In the genomic region with DNA sequence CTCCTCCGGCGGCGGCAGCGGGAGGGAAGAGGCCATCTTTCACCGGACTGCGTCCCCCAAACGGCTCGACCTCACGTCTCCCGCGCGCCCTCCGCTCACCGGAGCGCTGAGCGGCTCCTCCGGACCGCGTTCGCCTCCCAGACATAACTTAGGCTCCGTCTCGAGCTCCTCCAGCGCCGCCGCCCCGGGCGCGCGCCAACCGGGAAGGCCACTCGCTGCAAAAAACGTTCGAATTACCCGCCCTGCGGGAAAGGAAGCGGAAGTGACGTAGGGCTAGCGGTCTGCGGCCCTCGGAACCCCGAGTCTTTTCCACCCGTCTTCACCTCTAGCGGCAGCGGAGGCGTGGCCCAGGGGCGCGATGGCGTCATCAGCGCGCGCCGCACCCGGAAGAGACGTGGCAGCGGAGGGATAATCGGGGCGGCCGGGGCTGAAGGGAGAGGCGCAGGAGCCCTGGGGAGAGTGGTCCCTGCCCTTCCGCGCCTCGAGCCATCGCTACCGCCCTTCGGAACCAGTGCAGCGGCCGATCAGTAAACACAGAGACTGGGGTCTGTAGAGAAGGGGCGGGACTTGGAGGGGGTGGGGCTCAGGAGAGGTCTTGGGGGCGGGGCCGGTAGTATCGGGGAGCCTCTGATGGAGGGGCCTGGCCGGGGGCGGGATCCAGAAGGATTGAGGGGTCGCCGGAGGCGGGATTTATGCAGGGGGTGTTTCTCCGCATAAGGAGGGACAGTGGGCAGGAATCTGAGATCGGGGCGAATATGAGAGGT, we compare ENCODE assay signal across 1 cellular context.
TF ChIP-seq lines count a peak whose summit lies in the region.

A gene with protein sequence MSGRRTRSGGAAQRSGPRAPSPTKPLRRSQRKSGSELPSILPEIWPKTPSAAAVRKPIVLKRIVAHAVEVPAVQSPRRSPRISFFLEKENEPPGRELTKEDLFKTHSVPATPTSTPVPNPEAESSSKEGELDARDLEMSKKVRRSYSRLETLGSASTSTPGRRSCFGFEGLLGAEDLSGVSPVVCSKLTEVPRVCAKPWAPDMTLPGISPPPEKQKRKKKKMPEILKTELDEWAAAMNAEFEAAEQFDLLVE (minus strand): TSS at position 207 of the 764 bp plus-strand sequence. CDS start 62 bp downstream, at position 145.
TSS of gene ZFPL1 (plus strand) at position 389 of the 764 bp plus-strand sequence. CDS start 477 bp downstream, outside the sequence.

TF ChIP-seq in HEK293, 187 proteins besides CTCF, POLR2A, EP300 and RAD21 (continued from another document):
- TF ChIP-seq, protein P1, sequence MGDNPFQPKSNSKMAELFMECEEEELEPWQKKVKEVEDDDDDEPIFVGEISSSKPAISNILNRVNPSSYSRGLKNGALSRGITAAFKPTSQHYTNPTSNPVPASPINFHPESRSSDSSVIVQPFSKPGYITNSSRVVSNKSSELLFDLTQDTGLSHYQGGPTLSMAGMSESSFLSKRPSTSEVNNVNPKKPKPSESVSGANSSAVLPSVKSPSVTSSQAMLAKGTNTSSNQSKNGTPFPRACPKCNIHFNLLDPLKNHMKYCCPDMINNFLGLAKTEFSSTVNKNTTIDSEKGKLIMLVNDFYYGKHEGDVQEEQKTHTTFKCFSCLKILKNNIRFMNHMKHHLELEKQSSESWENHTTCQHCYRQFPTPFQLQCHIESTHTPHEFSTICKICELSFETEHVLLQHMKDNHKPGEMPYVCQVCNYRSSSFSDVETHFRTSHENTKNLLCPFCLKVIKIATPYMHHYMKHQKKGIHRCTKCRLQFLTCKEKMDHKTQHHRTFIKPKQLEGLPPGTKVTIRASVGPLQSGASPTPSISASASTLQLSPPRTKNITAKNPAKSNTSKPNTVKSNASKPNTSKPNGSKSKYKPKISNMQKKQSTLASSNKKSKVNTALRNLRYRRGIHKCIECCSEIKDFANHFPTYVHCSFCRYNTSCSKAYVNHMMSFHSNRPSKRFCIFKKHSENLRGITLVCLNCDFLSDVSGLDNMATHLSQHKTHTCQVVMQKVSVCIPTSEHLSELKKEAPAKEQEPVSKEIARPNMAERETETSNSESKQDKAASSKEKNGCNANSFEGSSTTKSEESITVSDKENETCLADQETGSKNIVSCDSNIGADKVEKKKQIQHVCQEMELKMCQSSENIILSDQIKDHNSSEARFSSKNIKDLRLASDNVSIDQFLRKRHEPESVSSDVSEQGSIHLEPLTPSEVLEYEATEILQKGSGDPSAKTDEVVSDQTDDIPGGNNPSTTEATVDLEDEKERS (tag by site-specific recombination; IDR thresholded peaks at IDR 0.05): no peak
- TF ChIP-seq ZXDB (tag by site-specific recombination; IDR thresholded peaks at IDR 0.05) (peak; percentile 99), ATF2 (tag by site-specific recombination; IDR thresholded peaks at IDR 0.05; ENCODE audit: low read depth) (peak; percentile 96), ZNF624 (tag by site-specific recombination; IDR thresholded peaks at IDR 0.05) (no peak), ZNF610 (tag by site-specific recombination; IDR thresholded peaks at IDR 0.05; ENCODE audit: borderline replicate concordance) (no peak)
- TF ChIP-seq, protein P2, sequence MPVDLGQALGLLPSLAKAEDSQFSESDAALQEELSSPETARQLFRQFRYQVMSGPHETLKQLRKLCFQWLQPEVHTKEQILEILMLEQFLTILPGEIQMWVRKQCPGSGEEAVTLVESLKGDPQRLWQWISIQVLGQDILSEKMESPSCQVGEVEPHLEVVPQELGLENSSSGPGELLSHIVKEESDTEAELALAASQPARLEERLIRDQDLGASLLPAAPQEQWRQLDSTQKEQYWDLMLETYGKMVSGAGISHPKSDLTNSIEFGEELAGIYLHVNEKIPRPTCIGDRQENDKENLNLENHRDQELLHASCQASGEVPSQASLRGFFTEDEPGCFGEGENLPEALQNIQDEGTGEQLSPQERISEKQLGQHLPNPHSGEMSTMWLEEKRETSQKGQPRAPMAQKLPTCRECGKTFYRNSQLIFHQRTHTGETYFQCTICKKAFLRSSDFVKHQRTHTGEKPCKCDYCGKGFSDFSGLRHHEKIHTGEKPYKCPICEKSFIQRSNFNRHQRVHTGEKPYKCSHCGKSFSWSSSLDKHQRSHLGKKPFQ (tag by site-specific recombination; IDR thresholded peaks at IDR 0.05): no peak
- TF ChIP-seq, protein P3, sequence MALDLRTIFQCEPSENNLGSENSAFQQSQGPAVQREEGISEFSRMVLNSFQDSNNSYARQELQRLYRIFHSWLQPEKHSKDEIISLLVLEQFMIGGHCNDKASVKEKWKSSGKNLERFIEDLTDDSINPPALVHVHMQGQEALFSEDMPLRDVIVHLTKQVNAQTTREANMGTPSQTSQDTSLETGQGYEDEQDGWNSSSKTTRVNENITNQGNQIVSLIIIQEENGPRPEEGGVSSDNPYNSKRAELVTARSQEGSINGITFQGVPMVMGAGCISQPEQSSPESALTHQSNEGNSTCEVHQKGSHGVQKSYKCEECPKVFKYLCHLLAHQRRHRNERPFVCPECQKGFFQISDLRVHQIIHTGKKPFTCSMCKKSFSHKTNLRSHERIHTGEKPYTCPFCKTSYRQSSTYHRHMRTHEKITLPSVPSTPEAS (tag by site-specific recombination; IDR thresholded peaks at IDR 0.05): no peak
TF ChIP-seq in HEK293: peak in this region for 42.
